ENCODE assay signal across 8 cellular contexts in genomic region chr12:130838284-130838950, GRCh38. TPM values are rescaled to one million over a fixed set of nuclear protein-coding genes. Genes with fewer than 3 reads are reported as not detected.
A peak's percentile ranks its signal among the peaks of the same experiment; 100 is the strongest.
DNase-seq lines count a peak whose midpoint lies in the region; ATAC-seq, FAIRE-seq and TF ChIP-seq lines count a peak whose summit lies in the region.

No MANE protein-coding gene starts in this region.

- 3 to 6% (median 6%) methylated on average over 29 to 38 of the region's 38 CpGs for WGBS in small intestine, 3 donors

- H3K4me1 ChIP-seq in PC-9 (replicated peaks; ENCODE audit: insufficient read depth) (0 out of 2 replicates have a peak, but pooled peaks cover 5% of the 10 kb centered on the region), small intestine (ENCODE audit: control insufficient read depth in 2 of 2, insufficient read depth in 1 of 2, low read depth in 1 of 2, low read length in 1 of 2) (no peaks in the 10 kb centered on the region)

- H3K79me2 ChIP-seq in PC-9 (ENCODE audit: low read depth), result no peaks in the 10 kb centered on the region

- ATAC-seq in HG03025 (IDR thresholded peaks at IDR 0.05; ENCODE audit: low FRiP score, unreplicated experiment), result peak; percentile 19

- no TSS peak for BruUV-seq in PC-9 (replicated peaks; lab: Mats Ljungman, UMichigan)

- DNase-seq in stimulated activated CD4-positive, alpha-beta T cell treated with anti-CD3 and anti-CD28 coated beads, Interleukin-4, amount 100 ng/mL, for 24 hours, result peak; percentile 18
- no peak for DNase-seq in stimulated activated CD4-positive, alpha-beta T cell treated with anti-CD3 and anti-CD28 coated beads, Interleukin-4, amount 100 ng/mL, for 4 hours
- peak in 1 of 2 experiments; percentile 24 for DNase-seq in PC-9
- DNase-seq in astrocyte of the spinal cord (ENCODE audit: low read depth, low spot score), result no peak
- DNase-seq in iPS-NIHi11 (ENCODE audit: low spot score), result peak; percentile 64
- DNase-seq in small intestine, result peak; percentile 23
- no peak for DNase-seq in GF-D8 (lab: John Stamatoyannopoulos, UW)

- H2AFZ ChIP-seq in PC-9, result 0 out of 2 replicates have a peak overlapping the region, but pooled peaks have one; percentile 39

- CTCF ChIA-PET in PC-9 (lab: Charles Lee), result no interaction called here

- H3K4me3 ChIP-seq in PC-9 (peak overlapping the region; percentile 36; the same call in 1 of the 2 replicates), astrocyte of the spinal cord (ENCODE audit: low read depth, low read length) (peak overlapping the region; percentile 86), small intestine (ENCODE audit: low read depth in 1 of 2, low read length in 2 of 2) (peak overlapping the region; percentile 66 to 83)

- TF ChIP-seq CTCF in PC-9 (conservative IDR thresholded peaks at IDR 0.05) (no peak), astrocyte of the spinal cord (IDR thresholded peaks at IDR 0.05; ENCODE audit: low read depth, low read length) (no peak)

- H3K27ac ChIP-seq in PC-9 (no peak overlapping the region), small intestine (ENCODE audit: low read depth in 1 of 2, low read length in 1 of 2) (peak overlapping the region in 1 of 2 donors; percentile 14)

- H3F3A ChIP-seq in PC-9 (ENCODE audit: insufficient read depth, low read depth), result no peaks in the 10 kb centered on the region

- H4K20me1 ChIP-seq in PC-9 (ENCODE audit: insufficient read depth), result no peaks in the 10 kb centered on the region

- intact Hi-C loops in PC-9 (cut with micrococcal nuclease; ENCODE audit: unreplicated experiment), result loop anchor here (5.0 kb wide), 1 partner anchor 34 kb away; the partner anchor contains the start of gene RAN

- peak overlapping the region; percentile 69 for H3K4me2 ChIP-seq in PC-9

- no peaks in the 10 kb centered on the region for H3K36me3 ChIP-seq in PC-9 (ENCODE audit: low read depth)
- H3K36me3 ChIP-seq in small intestine (ENCODE audit: control insufficient read depth in 2 of 2, insufficient read depth in 2 of 2, low read length in 2 of 2), result no peaks in the 10 kb centered on the region

- in situ Hi-C loops in astrocyte of the spinal cord (cut with HindIII; ENCODE audit: low sequenced_read_pairs), result no loop called here

- H3K9me3 ChIP-seq in PC-9 (ENCODE audit: insufficient read depth, low read depth), result no peaks in the 10 kb centered on the region
- no peaks in the 10 kb centered on the region for H3K9me3 ChIP-seq in small intestine (ENCODE audit: control insufficient read depth, low read depth)

- POLR2A ChIA-PET in PC-9 (lab: Charles Lee; ENCODE audit: unreplicated experiment), result interaction anchor here (0.6 kb wide), 1 partner anchor 12 kb away, joined by 20 read pairs; no protein-coding TSS in a partner anchor

- no peaks in the 10 kb centered on the region for H3K27me3 ChIP-seq in PC-9 (ENCODE audit: insufficient read depth, low read depth)
- no peaks in the 10 kb centered on the region for H3K27me3 ChIP-seq in small intestine (ENCODE audit: control insufficient read depth in 2 of 2, insufficient read depth in 2 of 2, low read length in 2 of 2)

- H3K9me2 ChIP-seq in PC-9 (ENCODE audit: insufficient read depth), result no peaks in the 10 kb centered on the region

- no peak for FAIRE-seq in small intestine (lab: Jason Lieb, UNC)

RNA-seq across cellular contexts. Expression of gene STX2, which starts 0.6 kb away (rescaled TPM):
- 8.2 and 9.7 TPM in 2 replicates for total RNA-seq in PC-9 (2021)
- 1 to 10 TPM in 2 of 3 donors, under 1 TPM in 1; 0.45 to 5.7 (median 3.2) TPM for polyA plus RNA-seq in small intestine

RNA-seq across cellular contexts. Expression of gene RAN, which starts 33.4 kb away (rescaled TPM):
- total RNA-seq in PC-9 (2021), result 894 and 1,079 TPM in 2 replicates
- 100 to 1,000 TPM; 241 to 577 (median 242) TPM for polyA plus RNA-seq in small intestine

Comparison
In these comparisons a context has a peak if more than half of its experiments do, and no peak if none do; other contexts are left out.
1. DNase-seq: peak in stimulated activated CD4-positive, alpha-beta T cell treated with anti-CD3 and anti-CD28 coated beads, Interleukin-4, amount 100 ng/mL, for 24 hours (single experiment), iPS-NIHi11 (single experiment) and small intestine (single experiment); none in stimulated activated CD4-positive, alpha-beta T cell treated with anti-CD3 and anti-CD28 coated beads, Interleukin-4, amount 100 ng/mL, for 4 hours (0 of 2), astrocyte of the spinal cord (single experiment) and GF-D8 (single experiment).
2. H3K4me3 ChIP-seq: peak in every context shown above with its lines; median percentile 86 in astrocyte of the spinal cord; 74 in small intestine; 36 in PC-9.